Comparison of ENCODE assay signal across 11 cellular contexts in genomic region chr10:72886596-72887522, GRCh38. TPM values are rescaled to one million over a fixed set of nuclear protein-coding genes. Genes with fewer than 3 reads are reported as not detected.
DNase-seq lines count a peak whose midpoint lies in the region; FAIRE-seq and TF ChIP-seq lines count a peak whose summit lies in the region.
"Had no signal": no experiment of that assay in that cellular context is flagged by ENCODE, and none has a peak within 500 bp of the region (broad histone marks: within the 10 kb centered on the region; RNA-seq: fewer than 3 reads in every experiment).

No MANE protein-coding gene starts in this region.

- no peak for TF ChIP-seq RAD21 in H1 (IDR thresholded peaks at IDR 0.05 in 1 of 2, conservative IDR thresholded peaks at IDR 0.05 in 1 of 2; ENCODE audit: low read depth in 2 of 2, low read length in 2 of 2)

- TF ChIP-seq CTCF in H1 (IDR thresholded peaks at IDR 0.05; ENCODE audit: control extremely low read depth in 1 of 3, insufficient read depth in 1 of 3, low read depth in 1 of 3, low read length in 3 of 3) (no peak), neutrophil (IDR thresholded peaks at IDR 0.05) (no peak)

- POLR2A ChIA-PET in H1 (lab: Charles Lee; ENCODE audit: partially characterized antibody): no interaction called here

- FAIRE-seq in GM19239 (lab: Jason Lieb, UNC): peak; percentile 28
- peak; percentile 89 for FAIRE-seq in H1 (lab: Jason Lieb, UNC)
- no peak for FAIRE-seq in H54 (lab: Jason Lieb, UNC)
- FAIRE-seq in HTR-8/SVneo (lab: Jason Lieb, UNC): no peak

- H4K5ac ChIP-seq in H1 (ENCODE audit: insufficient read length, low read depth, low read length): peak overlapping the region; percentile 63

- H3K14ac ChIP-seq in H1 (ENCODE audit: insufficient read length): peak overlapping the region; percentile 91

- peak overlapping the region; percentile 81 for H4K91ac ChIP-seq in H1 (replicated peaks; ENCODE audit: insufficient read length, low read length)

- peak overlapping the region; percentile 85 for H2BK120ac ChIP-seq in H1 (replicated peaks; ENCODE audit: low read depth, low read length)

- H3K27me3 ChIP-seq in H1 (replicated peaks in 1 of 4; ENCODE audit: control insufficient read depth in 3 of 4, extremely low read depth in 1 of 4, insufficient read depth in 3 of 4, low read length in 3 of 4) (no peaks in the 10 kb centered on the region), neutrophil (no peaks in the 10 kb centered on the region)
- H3K27me3 ChIP-seq: cardiac muscle cell had no signal

- no peak overlapping the region; the same call in 1 of the 2 replicates for H2BK15ac ChIP-seq in H1 (ENCODE audit: low read length)

- no peak overlapping the region for H4K8ac ChIP-seq in H1 (ENCODE audit: extremely low read depth, insufficient read depth, low read length)

- no peak overlapping the region for H2AK5ac ChIP-seq in H1 (ENCODE audit: low read depth, low read length)

- H3K79me1 ChIP-seq in H1 (ENCODE audit: low read depth, low read length): no peaks in the 10 kb centered on the region

- peak overlapping the region; percentile 33; the same call in 1 of the 2 replicates for H3K18ac ChIP-seq in H1 (ENCODE audit: extremely low read depth, low read length)

- H3K56ac ChIP-seq in H1 (replicated peaks; ENCODE audit: insufficient read length, low read depth, low read length): no peak overlapping the region

- peak overlapping the region; percentile 39 for H3K4me2 ChIP-seq in H1 (ENCODE audit: insufficient read depth in 1 of 2, low read depth in 2 of 2, low read length in 2 of 2)

- no peak for TF ChIP-seq EP300 in H1 (IDR thresholded peaks at IDR 0.05; ENCODE audit: borderline replicate concordance in 1 of 2, low read depth in 2 of 2, low read length in 2 of 2)

- peak overlapping the region; percentile 69 for H3K27ac ChIP-seq in H1 (ENCODE audit: low read depth, low read length)
- H3K27ac ChIP-seq in neutrophil: peak overlapping the region; percentile 76
- H3K27ac ChIP-seq: cardiac muscle cell had no signal

- H3K9me3 ChIP-seq in H1 (ENCODE audit: insufficient read depth in 2 of 2, low read depth in 1 of 2, low read length in 1 of 2) (no peaks in the 10 kb centered on the region), neutrophil (no peaks in the 10 kb centered on the region)

- no peak overlapping the region for H2AFZ ChIP-seq in H1 (ENCODE audit: low read length)

- WGBS in H1 (ENCODE audit: extremely low coverage in 1 of 2, insufficient coverage in 1 of 2, insufficient read length in 1 of 2, insufficient replicate concordance in 2 of 2, low coverage in 1 of 2, low lambda C conversion rate in 2 of 2, missing lambda C conversion rate in 1 of 2), 2 experiments: 29% methylated on average over 6 of the region's 6 CpGs; no CpG with 5 or more reads in 1 of the 2 experiments

- H3K36me3 ChIP-seq in H1 (ENCODE audit: control insufficient read depth in 2 of 4, insufficient read depth in 4 of 4, low read length in 3 of 4) (peaks cover 0 to 18% (median 6%) of the 10 kb centered on the region in 4 experiments; a peak in 3 of 8 replicates), neutrophil (peaks cover 53% of the 10 kb centered on the region)
- H3K36me3 ChIP-seq: cardiac muscle cell had no signal

- H3K79me2 ChIP-seq in H1 (ENCODE audit: control insufficient read depth in 1 of 2, insufficient read depth in 2 of 2, low read length in 2 of 2): no peaks in the 10 kb centered on the region

- H2BK12ac ChIP-seq in H1 (ENCODE audit: low read depth, low read length): peak overlapping the region; percentile 90; the same call in 1 of the 2 replicates

- H4K20me1 ChIP-seq in H1 (replicated peaks in 1 of 2; ENCODE audit: control insufficient read depth in 1 of 2, insufficient read depth in 2 of 2, low read length in 2 of 2): no peaks in the 10 kb centered on the region

- peak overlapping the region; percentile 94 for H2BK5ac ChIP-seq in H1 (ENCODE audit: low read depth, low read length)

- DNase-seq in GM19239 (ENCODE audit: insufficient read length, low spot score): no peak
- peak; percentile 24 for DNase-seq in NCI-H69 (lab: John Stamatoyannopoulos, UW)
- peak; percentile 27 to 52 for DNase-seq in H1 (ENCODE audit: low read depth in 1 of 2, low spot score in 2 of 2)
- DNase-seq in occipital lobe (lab: John Stamatoyannopoulos, UW): no peak
- DNase-seq in H54 (ENCODE audit: insufficient read length, low spot score): no peak
- no peak for DNase-seq in HTR-8/SVneo (ENCODE audit: insufficient read length, low spot score)
- DNase-seq: NCI-H748 treated with DMSO at 0.1 percent for 48 hours; stimulated activated CD4-positive, alpha-beta T cell treated with anti-CD3 and anti-CD28 coated beads, Interleukin-1b, Interleukin-23, amount 100 ng/mL, for 48 hours had no signal

- H3K23me2 ChIP-seq in H1 (ENCODE audit: low read depth, low read length): no peaks in the 10 kb centered on the region

- H3K23ac ChIP-seq in H1 (ENCODE audit: insufficient read length): no peak overlapping the region

- H2BK20ac ChIP-seq in H1 (ENCODE audit: low read length): peak overlapping the region; percentile 94; the same call in 1 of the 2 replicates

- H3K4me3 ChIP-seq in H1 (ENCODE audit: extremely low read depth in 1 of 4, insufficient read depth in 2 of 4, low read depth in 3 of 4, low read length in 4 of 4) (peak overlapping the region in 2 of 4 experiments; percentile 11 to 35; a peak in 3 of 8 replicates), neutrophil (ENCODE audit: low read depth in 1 of 2, low read length in 1 of 2) (peak overlapping the region; percentile 12 to 43)
- H3K4me3 ChIP-seq: cardiac muscle cell had no signal

- peak overlapping the region; percentile 76 for H3K4ac ChIP-seq in H1 (replicated peaks; ENCODE audit: insufficient read length, low read depth, low read length)

- TF ChIP-seq POLR2A in H1 (IDR thresholded peaks at IDR 0.05; ENCODE audit: control extremely low read depth in 1 of 2, low read depth in 2 of 2, low read length in 2 of 2) (no peak), H54 (IDR thresholded peaks at IDR 0.05; ENCODE audit: low read depth, low read length) (no peak)

- CTCF ChIA-PET in H1 (lab: Charles Lee; ENCODE audit: partially characterized antibody): no interaction called here

- no peak overlapping the region for H3K9ac ChIP-seq in H1 (replicated peaks in 1 of 4; ENCODE audit: extremely low read depth in 1 of 4, low read depth in 3 of 4, low read length in 3 of 4)

- peaks cover 3 to 17% (median 11%) of the 10 kb centered on the region in 4 experiments for H3K4me1 ChIP-seq in H1 (replicated peaks in 1 of 4; ENCODE audit: control insufficient read depth in 3 of 4, insufficient read depth in 4 of 4, low read length in 3 of 4)
- H3K4me1 ChIP-seq in neutrophil (ENCODE audit: control insufficient read depth in 1 of 2, insufficient read depth in 1 of 2, low read depth in 1 of 2, low read length in 1 of 2): peaks cover 14 to 16% of the 10 kb centered on the region in 2 experiments

TF ChIP-seq in H1, 55 proteins besides CTCF, POLR2A, EP300 and RAD21:
- TF ChIP-seq ATF2 (IDR thresholded peaks at IDR 0.05; ENCODE audit: low read length) (no peak), HDAC2 (IDR thresholded peaks at IDR 0.05; ENCODE audit: borderline replicate concordance in 1 of 2, low read depth in 2 of 2, low read length in 2 of 2) (no peak), E2F6 (IDR thresholded peaks at IDR 0.05) (peak; percentile 20; the same call in 1 of the 2 replicates), RBBP5 (IDR thresholded peaks at IDR 0.05; ENCODE audit: borderline replicate concordance, low read depth, low read length) (no peak), MAX (IDR thresholded peaks at IDR 0.05) (peak; percentile 47; the same call in 1 of the 2 replicates), CREB1 (IDR thresholded peaks at IDR 0.05) (peak; percentile 46; the same call in 1 of the 2 replicates), RNF2 (IDR thresholded peaks at IDR 0.05; ENCODE audit: borderline replicate concordance, low read depth, low read length, missing control alignments, poor library complexity, severe bottlenecking) (no peak), TAF1 (IDR thresholded peaks at IDR 0.05; ENCODE audit: low read depth, low read length) (no peak)

RNA-seq across cellular contexts. Expression of gene OIT3, which starts 6.7 kb away (rescaled TPM):
- total RNA-seq in H1 (2021; fragmentation: NEBNext Ultra II Directional; extraction: Animal tissue kit (Norgen Biotek cat#: 25700)): not detected in 2 replicates
- not detected in 2 replicates for polyA plus RNA-seq in H1 (2011; rRNA removed)
- not detected for polyA plus RNA-seq in H1 (2011; cell fraction: cytosol; rRNA removed)
- not detected for polyA plus RNA-seq in H1 (2011; cell fraction: nucleus; rRNA removed)
- not detected in 4 replicates for polyA plus RNA-seq in H1 (2012, experiment 1 of 2)
- polyA plus RNA-seq in H1 (2012, experiment 2 of 2): not detected
- polyA plus RNA-seq in H1 (2013, experiment 1 of 2): not detected
- polyA plus RNA-seq in H1 (2013, experiment 2 of 2): not detected
- 0.10 TPM in 1 of 2 replicates, not detected in the other for polyA minus RNA-seq in H1 (2011; rRNA and poly(A)+ RNA removed)
- not detected for polyA minus RNA-seq in H1 (2011; cell fraction: cytosol; rRNA and poly(A)+ RNA removed)
- polyA minus RNA-seq in H1 (2011; cell fraction: nucleus; rRNA and poly(A)+ RNA removed): not detected
- total RNA-seq in occipital lobe: 0.47 TPM
- total RNA-seq: kidney epithelial cell had no signal

Comparison
In these comparisons a context has a peak if more than half of its experiments do, and no peak if none do; other contexts are left out.
1. DNase-seq: peak in NCI-H69 (single experiment) and H1 (2 of 2); none in GM19239 (single experiment), occipital lobe (single experiment), H54 (single experiment) and HTR-8/SVneo (single experiment).